13 cellular contexts compared by ENCODE assay signal in the genomic region with DNA sequence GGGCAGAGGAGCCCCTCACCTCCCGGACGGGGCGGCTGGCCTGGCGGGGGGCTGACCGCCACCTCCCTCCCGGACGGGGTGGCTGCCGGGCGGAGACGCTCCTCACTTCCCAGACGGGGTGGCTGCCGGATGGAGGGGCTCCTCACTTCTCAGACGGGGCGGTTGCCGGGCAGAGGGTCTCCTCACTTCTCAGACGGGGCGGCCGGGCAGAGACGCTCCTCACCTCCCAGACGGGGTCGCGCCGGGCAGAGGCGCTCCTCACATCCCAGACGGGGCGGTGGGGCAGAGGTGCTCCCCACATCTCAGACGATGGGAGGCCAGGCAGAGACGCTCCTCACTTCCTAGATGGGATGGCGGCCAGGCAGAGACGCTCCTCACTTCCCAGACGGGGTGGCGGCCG. TPM values are rescaled to one million over a fixed set of nuclear protein-coding genes. Genes with fewer than 3 reads are reported as not detected.
"Had no signal": no experiment of that assay in that cellular context is flagged by ENCODE, and none has a peak within 500 bp of the region (broad histone marks: within the 10 kb centered on the region; RNA-seq: fewer than 3 reads in every experiment).

No MANE protein-coding gene starts in this region.

RNA-seq across cellular contexts. Expression of a gene that starts 24.2 kb away (rescaled TPM):
- total RNA-seq: activated naive CD4-positive, alpha-beta T cell treated with anti-CD3 and anti-CD28 coated beads for 36 hours; activated naive CD4-positive, alpha-beta T cell treated with anti-CD3 and anti-CD28 coated beads, Interleukin-2, amount 50 U/mL, for 72 hours; activated naive CD8-positive, alpha-beta T cell treated with anti-CD3 and anti-CD28 coated beads for 36 hours; activated naive CD8-positive, alpha-beta T cell treated with anti-CD3 and anti-CD28 coated beads, Interleukin-2, amount 10 ng/mL, durations not matched to agents 7 days and 5 days; activated T-cell treated with anti-CD3 and anti-CD28 coated beads, Interleukin-2, amount 50 U/mL, for 4 hours; activated T-cell treated with anti-CD3 and anti-CD28 coated beads, Interleukin-2, amount 50 U/mL, for 72 hours; activated T-helper 1 cell treated with anti-CD3 and anti-CD28 coated beads, Interleukin-12 subunit alpha, Interleukin-12 subunit beta, Interleukin-2, Interleukin-4 antibody, amounts not matched to agents 30 ng/mL and 10 ng/mL and 1 ng/mL, durations not matched to agents 14 hours and 24 hours and 36 hours; activated T-helper 17 cell treated with anti-CD3 and anti-CD28 coated beads, Interleukin-2, amount 50 U/mL, for 72 hours; activated T-helper 2 cell treated with anti-CD3 and anti-CD28 coated beads, Interferon-gamma antibody, Interleukin-2, Interleukin-4, amounts not matched to agents 10 μg/mL and 5 μg/mL and 100 μg/mL, durations not matched to agents 14 hours and 24 hours and 36 hours; aorta; ascending aorta; body of pancreas; cardiac septum had no signal
- polyA plus RNA-seq: aorta had no signal
